ENCODE assay signal across 25 cellular contexts in the genomic region with DNA sequence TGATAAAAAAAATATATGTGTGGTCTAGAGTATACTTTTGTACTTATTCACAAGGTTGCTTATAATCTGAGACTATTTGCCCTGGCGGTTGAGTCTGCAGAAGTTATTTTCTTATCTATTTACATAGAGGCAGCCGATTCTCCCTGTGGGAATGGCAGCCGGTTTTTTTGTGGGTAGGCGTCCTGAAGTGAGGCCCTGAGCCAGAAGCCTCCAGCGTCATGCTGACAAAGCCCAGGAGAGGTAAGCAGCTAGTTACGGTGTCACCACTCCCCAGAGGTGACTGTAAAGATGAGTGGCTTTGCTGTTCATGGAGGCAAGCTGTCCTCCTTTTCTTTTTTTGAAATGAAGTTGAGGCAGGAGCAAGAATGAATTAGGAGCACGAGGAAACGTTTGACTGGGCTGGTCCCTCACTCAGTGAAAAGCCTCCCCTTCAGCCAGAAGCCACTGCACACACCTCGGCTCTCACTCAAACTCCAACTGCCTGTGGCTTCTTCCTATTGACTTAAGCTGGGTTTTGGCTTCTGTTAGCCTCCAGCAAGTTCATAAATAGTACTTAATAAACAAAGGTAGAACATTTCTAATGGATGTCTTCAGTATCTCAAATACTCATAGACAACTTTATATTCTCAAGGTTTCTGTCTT. TPM values are rescaled to one million over a fixed set of nuclear protein-coding genes. Genes with fewer than 3 reads are reported as not detected.
A peak's percentile ranks its signal among the peaks of the same experiment; 100 is the strongest.
DNase-seq lines count a peak whose midpoint lies in the region; TF ChIP-seq lines count a peak whose summit lies in the region.
"Had no signal": no experiment of that assay in that cellular context is flagged by ENCODE, and none has a peak within 500 bp of the region (broad histone marks: within the 10 kb centered on the region; RNA-seq: fewer than 3 reads in every experiment).

No MANE protein-coding gene starts in this region.

- H3K79me2 ChIP-seq in SU-DHL-6 (ENCODE audit: insufficient read depth, low read length) (no peaks in the 10 kb centered on the region), mesendoderm (ENCODE audit: control insufficient read depth, insufficient read depth, low read length) (no peaks in the 10 kb centered on the region)

- no peak overlapping the region for H3K18ac ChIP-seq in mesendoderm (ENCODE audit: low read length)

- no peaks in the 10 kb centered on the region for H4K20me1 ChIP-seq in SU-DHL-6 (ENCODE audit: low read depth, low read length)

- no peak overlapping the region for H2BK5ac ChIP-seq in mesendoderm (ENCODE audit: low read length)

- no peaks in the 10 kb centered on the region for H3K27me3 ChIP-seq in SU-DHL-6 (ENCODE audit: low read length)
- H3K27me3 ChIP-seq in mesendoderm (ENCODE audit: insufficient read depth, low read length, poor library complexity): no peaks in the 10 kb centered on the region
- H3K27me3 ChIP-seq: stomach had no signal

- no peak overlapping the region for H3K23ac ChIP-seq in mesendoderm (ENCODE audit: low read length)

- H3K9ac ChIP-seq in SU-DHL-6 (ENCODE audit: low read length) (no peak overlapping the region), mesendoderm (ENCODE audit: low read length) (no peak overlapping the region)

- no peaks in the 10 kb centered on the region for H3K9me2 ChIP-seq in SU-DHL-6 (replicated peaks; ENCODE audit: insufficient read depth, low read length)

- H2AK5ac ChIP-seq in mesendoderm (ENCODE audit: low read length): no peak overlapping the region

- H3K36me3 ChIP-seq in SU-DHL-6 (ENCODE audit: low read length) (no peaks in the 10 kb centered on the region), mesendoderm (ENCODE audit: control insufficient read depth, insufficient read depth, low read length) (no peaks in the 10 kb centered on the region)
- H3K36me3 ChIP-seq: SJCRH30, stomach, tibial artery had no signal

- H3K27ac ChIP-seq in SU-DHL-6 (ENCODE audit: low read depth, low read length) (no peak overlapping the region), mesendoderm (ENCODE audit: low read depth, low read length) (no peak overlapping the region)
- H3K27ac ChIP-seq: coronary artery, psoas muscle, SJCRH30, stomach, tibial artery had no signal

- DNase-seq in DMS53 (lab: John Stamatoyannopoulos, UW) (peak; percentile 70), DMS53 treated with DMSO at 0.1 percent for 48 hours (lab: John Stamatoyannopoulos, UW; ENCODE audit: unreplicated experiment) (no peak), NCI-H187 (lab: John Stamatoyannopoulos, UW) (peak; percentile 46 to 82), mesendoderm (peak; percentile 31), NCI-H146 treated with DMSO at 0.1 percent for 48 hours (lab: John Stamatoyannopoulos, UW; ENCODE audit: unreplicated experiment) (no peak), iPS-NIHi11 (ENCODE audit: low spot score) (no peak)
- DNase-seq in stimulated activated CD4-positive, alpha-beta T cell treated with anti-CD3 and anti-CD28 coated beads, Interleukin-4, amount 100 ng/mL, for 4 hours: no peak
- DNase-seq: 8988T; activated CD4-positive, alpha-beta T cell treated with anti-CD3 and anti-CD28 coated beads, Interleukin-2, amount 10 ng/mL, durations not matched to agents 7 days and 5 days; activated CD8-positive, alpha-beta memory T cell treated with anti-CD3 and anti-CD28 coated beads, Interleukin-2, amount 10 ng/mL, durations not matched to agents 7 days and 5 days; activated naive CD4-positive, alpha-beta T cell treated with anti-CD3 and anti-CD28 coated beads, Interleukin-2, amount 10 ng/mL, durations not matched to agents 7 days and 5 days; activated T-cell treated with anti-CD3 and anti-CD28 coated beads, Interleukin-2, amount 50 U/mL, for 72 hours; amniotic stem cell; CD4-positive, alpha-beta T cell; effector memory CD8-positive, alpha-beta T cell; GF-D8; NCI-H1436; NCI-H226; NK-92 treated with Interleukin-12 subunit alpha and Interleukin-12 subunit beta, amount 100 ng/mL, for 24 hours; psoas muscle; SJCRH30; stomach; tibial artery had no signal

- H3K4me3 ChIP-seq in SU-DHL-6 (ENCODE audit: insufficient read depth, low read length, poor library complexity, severe bottlenecking): no peak overlapping the region
- no peak overlapping the region for H3K4me3 ChIP-seq in mesendoderm (ENCODE audit: low read length)
- H3K4me3 ChIP-seq: coronary artery, psoas muscle, SJCRH30, stomach, tibial artery had no signal

- H4K8ac ChIP-seq in mesendoderm (ENCODE audit: low read depth, low read length): no peak overlapping the region

- no peak overlapping the region for H3K56ac ChIP-seq in mesendoderm (ENCODE audit: low read length)

- H3K4me1 ChIP-seq in mesendoderm (ENCODE audit: control insufficient read depth, low read depth, low read length): no peaks in the 10 kb centered on the region
- H3K4me1 ChIP-seq: psoas muscle, SJCRH30, stomach, tibial artery had no signal

- TF ChIP-seq CTCF in SU-DHL-6 (IDR thresholded peaks at IDR 0.05; ENCODE audit: insufficient read depth, low read length, poor library complexity, severe bottlenecking): no peak

- H3K4me2 ChIP-seq in SU-DHL-6 (ENCODE audit: low read depth, low read length, poor library complexity, severe bottlenecking) (peak overlapping the region; percentile 13), mesendoderm (ENCODE audit: low read length) (no peak overlapping the region)

- no peak overlapping the region for H3K4ac ChIP-seq in mesendoderm (ENCODE audit: low read depth, low read length)

- no peaks in the 10 kb centered on the region for H3K79me1 ChIP-seq in mesendoderm (ENCODE audit: low read length)

- no peak overlapping the region for H4K5ac ChIP-seq in mesendoderm (ENCODE audit: low read length)

- no peaks in the 10 kb centered on the region for H3F3A ChIP-seq in SU-DHL-6 (ENCODE audit: insufficient read depth)

- no peak overlapping the region for H2BK120ac ChIP-seq in mesendoderm (ENCODE audit: low read depth, low read length)

- no CpG with 5 or more reads among the region's 9 CpGs for WGBS in mesendoderm (ENCODE audit: extremely low coverage, insufficient coverage, low lambda C conversion rate)

- no peak overlapping the region for H2BK15ac ChIP-seq in mesendoderm (replicated peaks; ENCODE audit: low read depth)

- peak overlapping the region; percentile 9 for H2AFZ ChIP-seq in SU-DHL-6 (ENCODE audit: low read depth, low read length, severe bottlenecking)

- H3K9me3 ChIP-seq in SU-DHL-6 (ENCODE audit: insufficient read depth, low read length): no peaks in the 10 kb centered on the region
- H3K9me3 ChIP-seq: psoas muscle, SJCRH30, stomach, tibial artery had no signal

RNA-seq across cellular contexts. Expression of a gene that starts 21.5 kb away (rescaled TPM):
- polyA plus RNA-seq in mesendoderm (2013, experiment 1 of 2): 0.21 TPM
- 0.15 TPM for polyA plus RNA-seq in mesendoderm (2013, experiment 2 of 2)

Comparison
In these comparisons a context has a peak if more than half of its experiments do, and no peak if none do; other contexts are left out.
1. DNase-seq: peak in DMS53 (single experiment), NCI-H187 (2 of 2) and mesendoderm (single experiment); none in DMS53 treated with DMSO at 0.1 percent for 48 hours (single experiment), NCI-H146 treated with DMSO at 0.1 percent for 48 hours (single experiment), stimulated activated CD4-positive, alpha-beta T cell treated with anti-CD3 and anti-CD28 coated beads, Interleukin-4, amount 100 ng/mL, for 4 hours (0 of 2) and iPS-NIHi11 (single experiment).